8 cellular contexts compared by ENCODE assay signal in genomic region chr2:1769703-1770422, GRCh38. TPM values are rescaled to one million over a fixed set of nuclear protein-coding genes. Genes with fewer than 3 reads are reported as not detected.
A peak's percentile ranks its signal among the peaks of the same experiment; 100 is the strongest.
DNase-seq lines count a peak whose midpoint lies in the region; ATAC-seq and TF ChIP-seq lines count a peak whose summit lies in the region.

No MANE protein-coding gene starts in this region.

- intact Hi-C loops in activated naive CD4-positive, alpha-beta T cell treated with anti-CD3 and anti-CD28 coated beads for 36 hours (cut with micrococcal nuclease) = loop anchor here (1.0 to 2.0 kb wide), 2 partner anchors 181 to 219 kb away; no protein-coding TSS in a partner anchor
- intact Hi-C loops in heart left ventricle (cut with DNase I) = no loop called here

- H3K4me3 ChIP-seq in heart left ventricle = no peak overlapping the region

- no peaks in the 10 kb centered on the region for H3K9me3 Mint-ChIP-seq in activated naive CD4-positive, alpha-beta T cell treated with anti-CD3 and anti-CD28 coated beads for 36 hours

- TF ChIP-seq POLR2A in heart left ventricle (IDR thresholded peaks at IDR 0.05) = no peak

- ATAC-seq in HG03432 (IDR thresholded peaks at IDR 0.05; ENCODE audit: unreplicated experiment) = peak; percentile 59
- peak in 3 of 4 donors; percentile 41 to 72 (median 69) for ATAC-seq in heart left ventricle
- no peak for ATAC-seq in HG03460 (IDR thresholded peaks at IDR 0.05; ENCODE audit: unreplicated experiment)
- ATAC-seq in HG02973 (IDR thresholded peaks at IDR 0.05; ENCODE audit: unreplicated experiment) = no peak

- no peaks in the 10 kb centered on the region for H3K36me3 ChIP-seq in heart left ventricle

- no peaks in the 10 kb centered on the region for H3K4me1 ChIP-seq in heart left ventricle

- H3K4me3 Mint-ChIP-seq in activated naive CD4-positive, alpha-beta T cell treated with anti-CD3 and anti-CD28 coated beads for 36 hours = no peak overlapping the region

- no peaks in the 10 kb centered on the region for H3K36me3 Mint-ChIP-seq in activated naive CD4-positive, alpha-beta T cell treated with anti-CD3 and anti-CD28 coated beads for 36 hours (ENCODE audit: low read depth)

- no peak overlapping the region for H3K27ac Mint-ChIP-seq in activated naive CD4-positive, alpha-beta T cell treated with anti-CD3 and anti-CD28 coated beads for 36 hours

- CTCF ChIA-PET in activated naive CD4-positive, alpha-beta T cell treated with anti-CD3 and anti-CD28 coated beads for 36 hours (lab: Charles Lee) = interaction anchor here (0.8 to 1.4 kb wide), 6 partner anchors 9 to 40 kb away, joined by 3 to 6 read pairs (median 4); no protein-coding TSS in a partner anchor

- no peak overlapping the region for H3K27ac ChIP-seq in heart left ventricle

- no peaks in the 10 kb centered on the region for H3K27me3 ChIP-seq in heart left ventricle

- TF ChIP-seq CTCF in GM12874 (IDR thresholded peaks at IDR 0.05; ENCODE audit: insufficient read depth, low read depth, low read length) = peak; percentile 58
- TF ChIP-seq CTCF in heart left ventricle (IDR thresholded peaks at IDR 0.05) = peak; percentile 46 to 82 (median 72)

- DNase-seq in NCI-H82 treated with DMSO at 0.1 percent for 48 hours (lab: John Stamatoyannopoulos, UW; ENCODE audit: unreplicated experiment) = peak; percentile 15
- peak; percentile 73 for DNase-seq in activated naive CD4-positive, alpha-beta T cell treated with anti-CD3 and anti-CD28 coated beads for 36 hours
- peak in 4 of 5 donors; percentile 37 to 58 (median 50) for DNase-seq in heart left ventricle
- DNase-seq in retina = peak; percentile 65

- H3K27me3 Mint-ChIP-seq in activated naive CD4-positive, alpha-beta T cell treated with anti-CD3 and anti-CD28 coated beads for 36 hours (ENCODE audit: low read depth) = peaks cover 2% of the 10 kb centered on the region

- H3K9me3 ChIP-seq in heart left ventricle = no peaks in the 10 kb centered on the region

- WGBS in heart left ventricle, 4 donors = 49 to 57% (median 53%) methylated on average over 13 of the region's 13 CpGs

- no peaks in the 10 kb centered on the region for H3K4me1 Mint-ChIP-seq in activated naive CD4-positive, alpha-beta T cell treated with anti-CD3 and anti-CD28 coated beads for 36 hours (ENCODE audit: low read depth)

RNA-seq across cellular contexts. Expression of gene PXDN, which starts 25.5 kb away (rescaled TPM):
- under 1 TPM in 1 of 2 experiments, not detected in 1; 0.05 TPM for total RNA-seq in activated naive CD4-positive, alpha-beta T cell treated with anti-CD3 and anti-CD28 coated beads for 36 hours
- 10 to 100 TPM; 13.9 to 83.7 (median 28.3) TPM for total RNA-seq in heart left ventricle
- 10 to 100 TPM in 1 of 2 donors, 1 to 10 TPM in 1; 5.9 to 28.2 TPM for polyA plus RNA-seq in heart left ventricle

Comparison
In these comparisons a context has a peak if more than half of its experiments do, and no peak if none do; other contexts are left out.
1. ATAC-seq: peak in HG03432 (single experiment) and heart left ventricle (3 of 4); none in HG03460 (single experiment) and HG02973 (single experiment).
2. DNase-seq: peak in every context shown above with its lines; median percentile 73 in activated naive CD4-positive, alpha-beta T cell treated with anti-CD3 and anti-CD28 coated beads for 36 hours; 65 in retina; 50 in heart left ventricle; 15 in NCI-H82 treated with DMSO at 0.1 percent for 48 hours.
3. RNA of gene PXDN, which starts 25.5 kb away (total RNA-seq): 13.9 to 83.7 TPM in heart left ventricle; 0.05 TPM in activated naive CD4-positive, alpha-beta T cell treated with anti-CD3 and anti-CD28 coated beads for 36 hours; every median in the first group is over 10 times any median in the second.